Comparison of ENCODE assay signal across 8 cellular contexts in the genomic region with DNA sequence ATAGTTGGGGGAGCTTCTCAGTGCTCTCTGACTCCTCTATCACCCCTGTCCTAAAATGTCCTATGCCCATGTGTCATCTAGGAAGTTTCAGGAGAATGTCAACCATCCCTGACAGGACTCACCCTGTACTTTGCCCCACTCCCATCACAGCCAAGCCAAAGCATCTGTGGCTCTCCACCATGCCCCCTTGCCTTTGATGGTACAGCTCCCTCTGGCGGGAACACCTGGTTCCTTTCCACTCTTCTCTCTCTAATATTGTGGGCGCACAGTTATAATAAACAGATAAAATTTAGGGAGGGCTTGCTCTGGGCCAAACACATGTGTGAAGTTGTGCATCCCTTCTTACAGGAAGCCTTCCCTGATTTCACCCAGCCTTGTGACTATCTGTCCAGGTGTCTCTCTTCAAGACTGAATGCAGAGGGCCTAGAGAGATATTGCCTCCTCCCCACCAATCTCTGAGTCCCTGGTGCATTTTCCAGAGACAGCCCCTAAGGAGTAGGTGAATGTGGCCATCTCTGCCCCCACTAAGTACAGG.
DNase-seq lines count a peak whose midpoint lies in the region; ATAC-seq and TF ChIP-seq lines count a peak whose summit lies in the region.

No MANE protein-coding gene starts in this region.

- TF ChIP-seq POLR2A in stomach (IDR thresholded peaks at IDR 0.05): no peak

- no peaks in the 10 kb centered on the region for H3K9me3 ChIP-seq in RWPE2 (ENCODE audit: severe bottlenecking)
- no peaks in the 10 kb centered on the region for H3K9me3 ChIP-seq in stomach

- intact Hi-C loops in stomach (cut with DNase I; ENCODE audit: low total_unique reads): no loop called here
- intact Hi-C loops in activated T-helper 2 cell treated with anti-CD3 and anti-CD28 coated beads, Interferon-gamma antibody, Interleukin-2, Interleukin-4, amounts not matched to agents 10 μg/mL and 5 μg/mL and 100 μg/mL, durations not matched to agents 14 hours and 24 hours and 36 hours (cut with micrococcal nuclease): no loop called here

- H3K27ac Mint-ChIP-seq in naive thymus-derived CD8-positive, alpha-beta T cell: peak overlapping the region in 1 of 10 donors; percentile 15
- H3K27ac Mint-ChIP-seq in activated T-helper 2 cell treated with anti-CD3 and anti-CD28 coated beads, Interferon-gamma antibody, Interleukin-2, Interleukin-4, amounts not matched to agents 10 μg/mL and 5 μg/mL and 100 μg/mL, durations not matched to agents 14 hours and 24 hours and 36 hours: no peak overlapping the region

- H3K9me3 Mint-ChIP-seq in naive thymus-derived CD8-positive, alpha-beta T cell: no peaks in the 10 kb centered on the region
- H3K9me3 Mint-ChIP-seq in activated T-helper 2 cell treated with anti-CD3 and anti-CD28 coated beads, Interferon-gamma antibody, Interleukin-2, Interleukin-4, amounts not matched to agents 10 μg/mL and 5 μg/mL and 100 μg/mL, durations not matched to agents 14 hours and 24 hours and 36 hours: no peaks in the 10 kb centered on the region

- H3K36me3 ChIP-seq in RWPE2 (ENCODE audit: low read depth): no peaks in the 10 kb centered on the region
- no peaks in the 10 kb centered on the region for H3K36me3 ChIP-seq in stomach

- peaks cover 4 to 16% (median 12%) of the 10 kb centered on the region in 4 donors for H3K4me1 Mint-ChIP-seq in naive thymus-derived CD8-positive, alpha-beta T cell
- H3K4me1 Mint-ChIP-seq in activated T-helper 2 cell treated with anti-CD3 and anti-CD28 coated beads, Interferon-gamma antibody, Interleukin-2, Interleukin-4, amounts not matched to agents 10 μg/mL and 5 μg/mL and 100 μg/mL, durations not matched to agents 14 hours and 24 hours and 36 hours (ENCODE audit: low read depth): no peaks in the 10 kb centered on the region

- H3K4me1 ChIP-seq in RWPE2 (ENCODE audit: insufficient read depth, poor library complexity, severe bottlenecking) (peaks cover 3% of the 10 kb centered on the region), stomach (peaks cover 7 to 15% (median 14%) of the 10 kb centered on the region in 4 donors)

- 60 to 68% (median 68%) methylated on average over 2 of the region's 2 CpGs for WGBS in stomach, 5 donors

- H3K27me3 ChIP-seq in RWPE2 (ENCODE audit: insufficient read depth, poor library complexity, severe bottlenecking) (peaks cover 6% of the 10 kb centered on the region), stomach (peaks cover 0 to 18% (median 18%) of the 10 kb centered on the region in 3 donors)

- H3K27me3 Mint-ChIP-seq in naive thymus-derived CD8-positive, alpha-beta T cell: peaks cover 12 to 32% (median 23%) of the 10 kb centered on the region in 5 donors
- peaks cover 35% of the 10 kb centered on the region for H3K27me3 Mint-ChIP-seq in activated T-helper 2 cell treated with anti-CD3 and anti-CD28 coated beads, Interferon-gamma antibody, Interleukin-2, Interleukin-4, amounts not matched to agents 10 μg/mL and 5 μg/mL and 100 μg/mL, durations not matched to agents 14 hours and 24 hours and 36 hours (ENCODE audit: low read depth)

- POLR2A ChIA-PET in naive thymus-derived CD8-positive, alpha-beta T cell (lab: Charles Lee): no interaction called here

- TF ChIP-seq CTCF in GM12872 (IDR thresholded peaks at IDR 0.05; ENCODE audit: insufficient read depth, low read depth, low read length) (peak; percentile 75), RWPE2 (IDR thresholded peaks at IDR 0.05; ENCODE audit: poor library complexity, severe bottlenecking) (peak; percentile 51), stomach (IDR thresholded peaks at IDR 0.05) (peak in 2 of 7 experiments; percentile 10 to 30)

- TF ChIP-seq EP300 in stomach (IDR thresholded peaks at IDR 0.05): no peak

- H3K4me3 ChIP-seq in RWPE2 (ENCODE audit: severe bottlenecking) (no peak overlapping the region), stomach (no peak overlapping the region)

- peak; percentile 60 for ATAC-seq in GM21528 (IDR thresholded peaks at IDR 0.05; ENCODE audit: low FRiP score, unreplicated experiment)
- no peak for ATAC-seq in RWPE2 (ENCODE audit: low read depth)
- no peak for ATAC-seq in naive thymus-derived CD8-positive, alpha-beta T cell

- H3K4me3 Mint-ChIP-seq in naive thymus-derived CD8-positive, alpha-beta T cell: peak overlapping the region in 1 of 10 donors; percentile 26
- no peak overlapping the region for H3K4me3 Mint-ChIP-seq in activated T-helper 2 cell treated with anti-CD3 and anti-CD28 coated beads, Interferon-gamma antibody, Interleukin-2, Interleukin-4, amounts not matched to agents 10 μg/mL and 5 μg/mL and 100 μg/mL, durations not matched to agents 14 hours and 24 hours and 36 hours (ENCODE audit: low read depth)

- H3K27ac ChIP-seq in RWPE2 (ENCODE audit: poor library complexity, severe bottlenecking) (no peak overlapping the region), stomach (no peak overlapping the region)

- DNase-seq in RWPE2 (ENCODE audit: low spot score) (peak; percentile 30), iPS-NIHi7 (ENCODE audit: extremely low spot score) (peak; percentile 75), stomach (no peak), hippocampal formation (lab: John Stamatoyannopoulos, UW) (no peak)
- no peak for DNase-seq in naive thymus-derived CD8-positive, alpha-beta T cell
- no peak for DNase-seq in activated T-helper 2 cell treated with anti-CD3 and anti-CD28 coated beads, Interferon-gamma antibody, Interleukin-2, Interleukin-4, amounts not matched to agents 10 μg/mL and 5 μg/mL and 100 μg/mL, durations not matched to agents 14 hours and 24 hours and 36 hours (ENCODE audit: low spot score)

- no peaks in the 10 kb centered on the region for H3K36me3 Mint-ChIP-seq in naive thymus-derived CD8-positive, alpha-beta T cell
- no peaks in the 10 kb centered on the region for H3K36me3 Mint-ChIP-seq in activated T-helper 2 cell treated with anti-CD3 and anti-CD28 coated beads, Interferon-gamma antibody, Interleukin-2, Interleukin-4, amounts not matched to agents 10 μg/mL and 5 μg/mL and 100 μg/mL, durations not matched to agents 14 hours and 24 hours and 36 hours (ENCODE audit: low read depth)

Comparison
In these comparisons a context has a peak if more than half of its experiments do, and no peak if none do; other contexts are left out.
1. DNase-seq: peak in RWPE2 (single experiment) and iPS-NIHi7 (single experiment); none in stomach (single experiment), naive thymus-derived CD8-positive, alpha-beta T cell (0 of 10), hippocampal formation (0 of 2) and activated T-helper 2 cell treated with anti-CD3 and anti-CD28 coated beads, Interferon-gamma antibody, Interleukin-2, Interleukin-4, amounts not matched to agents 10 μg/mL and 5 μg/mL and 100 μg/mL, durations not matched to agents 14 hours and 24 hours and 36 hours (single experiment).